ENCODE assay signal across 23 cellular contexts in genomic region chr5:158857376-158857775, GRCh38.
A peak's percentile ranks its signal among the peaks of the same experiment; 100 is the strongest.
DNase-seq lines count a peak whose midpoint lies in the region; ATAC-seq and TF ChIP-seq lines count a peak whose summit lies in the region.
"Had no signal": no experiment of that assay in that cellular context is flagged by ENCODE, and none has a peak within 500 bp of the region (broad histone marks: within the 10 kb centered on the region; RNA-seq: fewer than 3 reads in every experiment).

No MANE protein-coding gene starts in this region.

- H3K4me3 Mint-ChIP-seq in CD8-positive, alpha-beta T cell, result no peak overlapping the region
- H3K4me3 Mint-ChIP-seq in stimulated activated naive B cell treated with anti-CD40 and anti-IgM and Interleukin-4, amounts not matched to agents 10 μg/mL and 1 μg/mL and 100 μg/mL, for 72 hours, result peak overlapping the region; percentile 2 to 31
- H3K4me3 Mint-ChIP-seq in activated T-helper 17 cell treated with anti-CD3 and anti-CD28 coated beads, Interleukin-2, amount 50 U/mL, for 72 hours, result no peak overlapping the region
- H3K4me3 Mint-ChIP-seq: activated CD8-positive, alpha-beta T cell treated with anti-CD3 and anti-CD28 coated beads, Interleukin-2, amount 10 ng/mL, durations not matched to agents 7 days and 5 days; central memory CD8-positive, alpha-beta T cell had no signal

- peaks cover 43% of the 10 kb centered on the region for H3K4me1 Mint-ChIP-seq in CD8-positive, alpha-beta T cell (ENCODE audit: low read depth)
- H3K4me1 Mint-ChIP-seq in stimulated activated naive B cell treated with anti-CD40 and anti-IgM and Interleukin-4, amounts not matched to agents 10 μg/mL and 1 μg/mL and 100 μg/mL, for 72 hours, result peaks cover 43 to 81% of the 10 kb centered on the region in 2 donors
- peaks cover 8% of the 10 kb centered on the region for H3K4me1 Mint-ChIP-seq in activated T-helper 17 cell treated with anti-CD3 and anti-CD28 coated beads, Interleukin-2, amount 50 U/mL, for 72 hours
- H3K4me1 Mint-ChIP-seq: central memory CD8-positive, alpha-beta T cell had no signal

- H3K36me3 Mint-ChIP-seq in CD8-positive, alpha-beta T cell, result no peaks in the 10 kb centered on the region
- H3K36me3 Mint-ChIP-seq in stimulated activated naive B cell treated with anti-CD40 and anti-IgM and Interleukin-4, amounts not matched to agents 10 μg/mL and 1 μg/mL and 100 μg/mL, for 72 hours, result peaks cover 20 to 31% of the 10 kb centered on the region in 2 donors
- H3K36me3 Mint-ChIP-seq in activated T-helper 17 cell treated with anti-CD3 and anti-CD28 coated beads, Interleukin-2, amount 50 U/mL, for 72 hours (ENCODE audit: low read depth), result no peaks in the 10 kb centered on the region
- H3K36me3 Mint-ChIP-seq: CD8-positive, alpha-beta memory T cell had no signal

- no peaks in the 10 kb centered on the region for H3K36me3 ChIP-seq in CD8-positive, alpha-beta T cell (ENCODE audit: insufficient read depth, low read length)
- H3K36me3 ChIP-seq in PC-3 (ENCODE audit: low read depth, low read length) (no peaks in the 10 kb centered on the region), tibial nerve (no peaks in the 10 kb centered on the region)
- H3K36me3 ChIP-seq: MG63 had no signal

- no peak overlapping the region for H3K9ac ChIP-seq in PC-3 (ENCODE audit: low read length)
- H3K9ac ChIP-seq: GM23248 had no signal

- H3K79me2 ChIP-seq in PC-3 (ENCODE audit: low read length), result no peaks in the 10 kb centered on the region

- H3K4me3 ChIP-seq in CD8-positive, alpha-beta T cell (ENCODE audit: low read depth, low read length), result no peak overlapping the region
- H3K4me3 ChIP-seq in PC-3 (ENCODE audit: low read length) (no peak overlapping the region), tibial nerve (no peak overlapping the region)
- H3K4me3 ChIP-seq: GM23248, K562, MG63 had no signal

- no TSS peak for BruUV-seq in PC-3 (replicated peaks; lab: Mats Ljungman, UMichigan)

- H3K27ac ChIP-seq in CD8-positive, alpha-beta T cell (ENCODE audit: low read depth, low read length), result no peak overlapping the region
- peak overlapping the region; percentile 99 for H3K27ac ChIP-seq in PC-3 (ENCODE audit: low read length)
- no peak overlapping the region for H3K27ac ChIP-seq in tibial nerve
- H3K27ac ChIP-seq: GM23248 had no signal

- H3K9me3 ChIP-seq in CD8-positive, alpha-beta T cell (ENCODE audit: low read length), result no peaks in the 10 kb centered on the region
- no peaks in the 10 kb centered on the region for H3K9me3 ChIP-seq in PC-3 (ENCODE audit: low read length)
- no peaks in the 10 kb centered on the region for H3K9me3 ChIP-seq in tibial nerve
- H3K9me3 ChIP-seq: MG63 had no signal

- no peak for TF ChIP-seq CTCF in CD8-positive, alpha-beta T cell (IDR thresholded peaks at IDR 0.05)
- TF ChIP-seq CTCF in PC-3 (conservative IDR thresholded peaks at IDR 0.05; ENCODE audit: low read depth, low read length) (no peak), tibial nerve (IDR thresholded peaks at IDR 0.05) (no peak)

- no peak overlapping the region for H3K4me2 ChIP-seq in PC-3 (ENCODE audit: low read length)

- no peak for DNase-seq in CD8-positive, alpha-beta T cell
- DNase-seq in PC-3, result no peak
- DNase-seq in hepatic stellate cell (ENCODE audit: low spot score), result peak; percentile 5
- no peak for DNase-seq in stimulated activated naive B cell treated with anti-CD40 and anti-IgM and Interleukin-4, amounts not matched to agents 10 μg/mL and 1 μg/mL and 100 μg/mL, for 72 hours
- DNase-seq in tibial nerve (ENCODE audit: low spot score in 2 of 2), result no peak
- DNase-seq: activated CD8-positive, alpha-beta T cell treated with anti-CD3 and anti-CD28 coated beads, Interleukin-2, amount 10 ng/mL, durations not matched to agents 7 days and 5 days; activated effector memory CD4-positive, alpha-beta T cell treated with anti-CD3 and anti-CD28 coated beads, Interleukin-2, amount 50 U/mL, for 16 hours; activated T-cell treated with anti-CD3 and anti-CD28 coated beads for 4 hours; DMS153; GM23248; mesenchymal stem cell; MG63; NCI-H1105 treated with DMSO at 0.1 percent for 48 hours; NCI-H1930; nucleus accumbens; stimulated activated CD8-positive, alpha-beta memory T cell treated with anti-CD3 and anti-CD28 coated beads, Interleukin-4, amount 100 ng/mL, for 48 hours; T-helper 1 cell had no signal

- H3K27me3 ChIP-seq in CD8-positive, alpha-beta T cell (ENCODE audit: insufficient read depth, low read length), result no peaks in the 10 kb centered on the region
- no peaks in the 10 kb centered on the region for H3K27me3 ChIP-seq in PC-3 (ENCODE audit: low read length)
- H3K27me3 ChIP-seq in tibial nerve, result no peaks in the 10 kb centered on the region

- H3K27me3 Mint-ChIP-seq in CD8-positive, alpha-beta T cell (ENCODE audit: low read depth), result no peaks in the 10 kb centered on the region
- H3K27me3 Mint-ChIP-seq in stimulated activated naive B cell treated with anti-CD40 and anti-IgM and Interleukin-4, amounts not matched to agents 10 μg/mL and 1 μg/mL and 100 μg/mL, for 72 hours, result no peaks in the 10 kb centered on the region
- peaks cover 15% of the 10 kb centered on the region for H3K27me3 Mint-ChIP-seq in activated T-helper 17 cell treated with anti-CD3 and anti-CD28 coated beads, Interleukin-2, amount 50 U/mL, for 72 hours

- H3K9me3 Mint-ChIP-seq in CD8-positive, alpha-beta T cell, result no peaks in the 10 kb centered on the region
- H3K9me3 Mint-ChIP-seq in stimulated activated naive B cell treated with anti-CD40 and anti-IgM and Interleukin-4, amounts not matched to agents 10 μg/mL and 1 μg/mL and 100 μg/mL, for 72 hours, result peaks cover 0 to 4% of the 10 kb centered on the region in 2 donors
- H3K9me3 Mint-ChIP-seq in activated T-helper 17 cell treated with anti-CD3 and anti-CD28 coated beads, Interleukin-2, amount 50 U/mL, for 72 hours, result no peaks in the 10 kb centered on the region
- H3K9me3 Mint-ChIP-seq: CD8-positive, alpha-beta memory T cell had no signal

- no peak for ATAC-seq in CD8-positive, alpha-beta T cell
- ATAC-seq in PC-3 (no peak), GM19455 (IDR thresholded peaks at IDR 0.05; ENCODE audit: unreplicated experiment) (no peak)
- ATAC-seq in stimulated activated naive B cell treated with anti-CD40 and anti-IgM and Interleukin-4, amounts not matched to agents 10 μg/mL and 1 μg/mL and 100 μg/mL, for 72 hours (replicated peaks), result no peak
- no peak for ATAC-seq in activated T-helper 17 cell treated with anti-CD3 and anti-CD28 coated beads, Interleukin-2, amount 50 U/mL, for 72 hours (replicated peaks)
- ATAC-seq: activated CD8-positive, alpha-beta T cell treated with anti-CD3 and anti-CD28 coated beads, Interleukin-2, amount 10 ng/mL, durations not matched to agents 7 days and 5 days; K562; left lobe of liver had no signal

- 67 to 74% methylated on average over 3 of the region's 3 CpGs for WGBS in tibial nerve, 2 donors

- H2AFZ ChIP-seq in PC-3 (ENCODE audit: low read length), result no peak overlapping the region
- H2AFZ ChIP-seq: GM23248 had no signal

- no peaks in the 10 kb centered on the region for H3F3A ChIP-seq in PC-3 (ENCODE audit: low read length, unreplicated experiment)

- no peak for TF ChIP-seq POLR2A in tibial nerve (IDR thresholded peaks at IDR 0.05)

- H4K20me1 ChIP-seq in PC-3 (ENCODE audit: low read length), result no peaks in the 10 kb centered on the region

- no peaks in the 10 kb centered on the region for H3K9me2 ChIP-seq in PC-3 (replicated peaks; ENCODE audit: low read length)

- intact Hi-C loops in CD8-positive, alpha-beta T cell (cut with DNase I, micrococcal nuclease), result no loop called here
- intact Hi-C loops in PC-3 (cut with micrococcal nuclease), result loop anchor here (10.0 kb wide), 2 partner anchors 127 to 163 kb away; no protein-coding TSS in a partner anchor

- peak overlapping the region; percentile 15 for H3K27ac Mint-ChIP-seq in CD8-positive, alpha-beta T cell
- peak overlapping the region; percentile 10 for H3K27ac Mint-ChIP-seq in stimulated activated naive B cell treated with anti-CD40 and anti-IgM and Interleukin-4, amounts not matched to agents 10 μg/mL and 1 μg/mL and 100 μg/mL, for 72 hours
- H3K27ac Mint-ChIP-seq in activated T-helper 17 cell treated with anti-CD3 and anti-CD28 coated beads, Interleukin-2, amount 50 U/mL, for 72 hours, result no peak overlapping the region
- H3K27ac Mint-ChIP-seq: activated CD8-positive, alpha-beta T cell treated with anti-CD3 and anti-CD28 coated beads, Interleukin-2, amount 10 ng/mL, durations not matched to agents 7 days and 5 days had no signal

- H3K4me1 ChIP-seq in CD8-positive, alpha-beta T cell (ENCODE audit: insufficient read depth, low read length), result peaks cover 22% of the 10 kb centered on the region
- peaks cover 28% of the 10 kb centered on the region for H3K4me1 ChIP-seq in PC-3 (ENCODE audit: insufficient read depth, low read length)
- H3K4me1 ChIP-seq in tibial nerve, result peaks cover 0 to 26% (median 12%) of the 10 kb centered on the region in 4 donors

- TF ChIP-seq EP300 in tibial nerve (IDR thresholded peaks at IDR 0.05), result no peak

- CTCF ChIA-PET in CD8-positive, alpha-beta T cell (lab: Charles Lee), result interaction anchor here (0.7 kb wide), 1 partner anchor 32 kb away, joined by 3 read pairs; no protein-coding TSS in a partner anchor
- CTCF ChIA-PET in PC-3 (lab: Charles Lee), result no interaction called here

- POLR2A ChIA-PET in CD8-positive, alpha-beta T cell (lab: Charles Lee), result interaction anchor here (0.7 kb wide), 1 partner anchor 90 kb away, joined by 4 read pairs; no protein-coding TSS in a partner anchor
- POLR2A ChIA-PET in PC-3 (lab: Charles Lee; ENCODE audit: unreplicated experiment), result no interaction called here

Comparison
In these comparisons a context has a peak if more than half of its experiments do, and no peak if none do; other contexts are left out.
1. H3K4me3 Mint-ChIP-seq: peak in stimulated activated naive B cell treated with anti-CD40 and anti-IgM and Interleukin-4, amounts not matched to agents 10 μg/mL and 1 μg/mL and 100 μg/mL, for 72 hours (2 of 2); none in CD8-positive, alpha-beta T cell (single experiment) and activated T-helper 17 cell treated with anti-CD3 and anti-CD28 coated beads, Interleukin-2, amount 50 U/mL, for 72 hours (single experiment).